8 cellular contexts compared by ENCODE assay signal in the genomic region with DNA sequence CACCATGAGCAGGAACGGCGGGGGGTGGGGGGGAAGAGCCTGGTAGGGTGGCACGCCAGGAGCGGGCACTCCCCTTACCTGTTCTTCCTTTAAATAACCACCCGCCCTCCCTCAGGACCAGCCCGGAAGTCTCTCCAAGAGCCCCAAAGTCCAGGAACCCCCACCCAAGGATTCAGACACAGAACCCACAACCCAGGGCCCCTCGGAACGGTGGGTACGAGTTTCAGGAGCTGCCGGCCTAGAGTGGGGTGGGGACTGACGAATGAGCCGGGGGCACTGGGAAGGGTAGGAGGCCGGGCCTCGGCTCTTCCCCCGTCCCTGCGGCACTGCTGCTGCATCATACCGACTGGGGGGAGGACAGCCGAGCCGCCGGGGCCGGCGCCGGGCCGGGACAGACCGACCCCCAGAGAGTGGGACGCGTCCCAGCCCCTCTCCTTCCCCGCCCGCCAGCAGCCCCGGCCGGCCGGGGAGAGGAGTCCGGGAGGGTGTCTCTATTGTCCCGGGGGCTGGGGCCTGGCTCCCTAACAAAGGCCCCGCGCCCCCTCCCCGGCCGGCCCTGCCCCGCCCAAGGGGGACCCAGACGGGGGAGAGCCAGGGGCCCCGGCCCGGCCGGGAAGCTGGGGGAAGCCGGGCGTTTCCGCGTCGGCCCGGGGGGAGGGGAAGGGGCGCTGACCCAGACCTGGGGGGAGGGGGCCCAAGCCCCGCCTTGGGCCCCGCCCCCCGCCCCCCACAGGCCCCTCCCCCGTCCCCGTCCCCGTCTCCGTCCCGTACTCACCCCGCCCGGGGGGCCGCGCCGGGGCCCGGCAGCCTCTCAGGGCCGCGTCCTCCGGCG. TPM values are rescaled to one million over a fixed set of nuclear protein-coding genes. Genes with fewer than 3 reads are reported as not detected.
DNase-seq lines count a peak whose midpoint lies in the region; ATAC-seq and TF ChIP-seq lines count a peak whose summit lies in the region.

No MANE protein-coding gene starts in this region.

- no peaks in the 10 kb centered on the region for H3K27me3 ChIP-seq in esophagus (ENCODE audit: control insufficient read depth in 1 of 2, insufficient read depth in 2 of 2, low read length in 2 of 2)
- no peaks in the 10 kb centered on the region for H3K27me3 ChIP-seq in mucosa of stomach (ENCODE audit: control insufficient read depth, insufficient read depth, low read length)
- H3K27me3 ChIP-seq in tibial artery, result no peaks in the 10 kb centered on the region

- H3K27ac ChIP-seq in esophagus (ENCODE audit: low read depth in 2 of 2, low read length in 1 of 2) (peak overlapping the region; percentile 98 to 99), tibial artery (peak overlapping the region; percentile 95 to 97)

- H3K36me3 ChIP-seq in esophagus (ENCODE audit: control insufficient read depth in 2 of 2, insufficient read depth in 2 of 2, low read length in 1 of 2) (peaks cover 10 to 20% of the 10 kb centered on the region in 2 donors), mucosa of stomach (ENCODE audit: control insufficient read depth, insufficient read depth, low read length) (no peaks in the 10 kb centered on the region), tibial artery (peaks cover 31 to 37% (median 32%) of the 10 kb centered on the region in 3 donors)

- peak; percentile 75 for DNase-seq in NCI-H748 (lab: John Stamatoyannopoulos, UW; ENCODE audit: unreplicated experiment)
- DNase-seq in NCI-H748 treated with DMSO at 0.1 percent for 48 hours (lab: John Stamatoyannopoulos, UW), result no peak
- DNase-seq in NOMO-1 (lab: John Stamatoyannopoulos, UW; ENCODE audit: unreplicated experiment in 2 of 2), result peak; percentile 50 to 64
- peak; percentile 77 for DNase-seq in activated T-cell treated with anti-CD3 and anti-CD28 coated beads, Interleukin-2, amount 50 U/mL, for 1 hour
- peak; percentile 44 to 79 for DNase-seq in tibial artery

- peaks cover 3 to 13% of the 10 kb centered on the region in 2 donors for H3K4me1 ChIP-seq in esophagus (ENCODE audit: control insufficient read depth in 2 of 2, insufficient read depth in 2 of 2, low read length in 1 of 2)
- peaks cover 20% of the 10 kb centered on the region for H3K4me1 ChIP-seq in mucosa of stomach (ENCODE audit: control insufficient read depth, insufficient read depth, low read length)
- H3K4me1 ChIP-seq in tibial artery, result peaks cover 0 to 22% (median 15%) of the 10 kb centered on the region in 4 donors

- WGBS in esophagus, 2 donors, result 1% methylated on average over 35 to 60 of the region's 68 CpGs

- intact Hi-C loops in tibial artery (cut with DNase I; ENCODE audit: low total_unique reads), result no loop called here

- H3K9ac ChIP-seq in mucosa of stomach (ENCODE audit: low read length), result peak overlapping the region; percentile 96

- ATAC-seq in HG02885 (IDR thresholded peaks at IDR 0.05; ENCODE audit: poor library complexity, unreplicated experiment), result peak; percentile 26

- H3K4me3 ChIP-seq in esophagus (ENCODE audit: low read depth in 1 of 2, low read length in 2 of 2) (peak overlapping the region; percentile 59 to 87), mucosa of stomach (ENCODE audit: low read length) (peak overlapping the region; percentile 83), tibial artery (peak overlapping the region; percentile 87 to 94)

- TF ChIP-seq CTCF in tibial artery (IDR thresholded peaks at IDR 0.05), result no peak

- H3K9me3 ChIP-seq in esophagus (ENCODE audit: control insufficient read depth in 2 of 2, insufficient read depth in 1 of 2, low read depth in 1 of 2, low read length in 1 of 2) (no peaks in the 10 kb centered on the region), mucosa of stomach (ENCODE audit: control insufficient read depth, low read length) (no peaks in the 10 kb centered on the region), tibial artery (no peaks in the 10 kb centered on the region)

RNA-seq across cellular contexts. Expression of a gene that starts 0.7 kb away (rescaled TPM):
- 10 to 100 TPM; 32.9 to 44.3 TPM for polyA plus RNA-seq in esophagus

RNA-seq across cellular contexts. Expression of a gene that starts 12.2 kb away (rescaled TPM):
- polyA plus RNA-seq in esophagus, result 10 to 100 TPM; 25.2 to 37.5 TPM

RNA-seq across cellular contexts. Expression of a gene that starts 20.5 kb away (rescaled TPM):
- 10 to 100 TPM; 30.3 to 35.2 TPM for polyA plus RNA-seq in esophagus

RNA-seq across cellular contexts. Expression of a gene that starts 28.4 kb away (rescaled TPM):
- polyA plus RNA-seq in esophagus, result under 1 TPM; 0.18 to 0.19 TPM

RNA-seq across cellular contexts. Expression of a gene that starts 57.2 kb away (rescaled TPM):
- 1 to 10 TPM; 1.7 to 2.5 TPM for polyA plus RNA-seq in esophagus
